Comparison of ENCODE assay signal across 8 cellular contexts in genomic region chr20:39885975-39886649, GRCh38.
DNase-seq lines count a peak whose midpoint lies in the region; ATAC-seq and TF ChIP-seq lines count a peak whose summit lies in the region.

No MANE protein-coding gene starts in this region.

- no peak overlapping the region for H3K27ac ChIP-seq in HCT116 (ENCODE audit: low read depth, low read length)
- 0 out of 2 replicates have a peak overlapping the region, but pooled peaks have one; percentile 6 for H3K27ac ChIP-seq in SJSA1
- H3K27ac ChIP-seq in esophagus squamous epithelium, result peak overlapping the region in 2 of 4 donors; percentile 9 to 25
- no peak overlapping the region for H3K27ac ChIP-seq in neural cell (ENCODE audit: low read length)

- no peaks in the 10 kb centered on the region for H3F3A ChIP-seq in neural cell (ENCODE audit: insufficient read depth, low read length, poor library complexity, severe bottlenecking)

- intact Hi-C loops in HCT116 (cut with micrococcal nuclease), result no loop called here
- intact Hi-C loops in esophagus squamous epithelium (cut with DNase I), result no loop called here

- H4K20me1 ChIP-seq in HCT116 (ENCODE audit: insufficient read depth) (no peaks in the 10 kb centered on the region), neural cell (ENCODE audit: insufficient read depth) (no peaks in the 10 kb centered on the region)

- CTCF ChIA-PET in HCT116 (lab: Charles Lee), result no interaction called here

- H3K9me3 ChIP-seq in HCT116 (ENCODE audit: control insufficient read depth in 1 of 2, insufficient read depth in 1 of 2, low read depth in 1 of 2, low read length in 2 of 2), result peaks cover 0 to 5% of the 10 kb centered on the region in 2 experiments; a peak in 2 of 4 replicates
- no peaks in the 10 kb centered on the region for H3K9me3 ChIP-seq in SJSA1 (replicated peaks)
- no peaks in the 10 kb centered on the region for H3K9me3 ChIP-seq in esophagus squamous epithelium
- no peaks in the 10 kb centered on the region for H3K9me3 ChIP-seq in neural cell (ENCODE audit: low read length)

- H3K27ac Mint-ChIP-seq in effector memory CD8-positive, alpha-beta T cell, result no peak overlapping the region

- H3K4me2 ChIP-seq in HCT116 (ENCODE audit: low read length) (no peak overlapping the region), neural cell (ENCODE audit: low read length) (no peak overlapping the region)

- H3K4me1 Mint-ChIP-seq in effector memory CD8-positive, alpha-beta T cell (ENCODE audit: low read depth in 2 of 2), result no peaks in the 10 kb centered on the region

- TF ChIP-seq EP300 in neural cell (conservative IDR thresholded peaks at IDR 0.05; ENCODE audit: poor library complexity, severe bottlenecking), result no peak

- ATAC-seq in HCT116, result no peak
- no peak for ATAC-seq in GM18502 (IDR thresholded peaks at IDR 0.05; ENCODE audit: poor library complexity, unreplicated experiment)
- no peak for ATAC-seq in effector memory CD8-positive, alpha-beta T cell (replicated peaks)

- DNase-seq in COLO829 (ENCODE audit: low spot score), result peak; percentile 59
- no peak for DNase-seq in HCT116 (ENCODE audit: low read depth, low spot score)
- DNase-seq in SJSA1 (ENCODE audit: low read depth in 1 of 2, low spot score in 2 of 2), result peak; percentile 74 to 83
- peak; percentile 9 for DNase-seq in esophagus squamous epithelium (lab: John Stamatoyannopoulos, UW)
- no peak for DNase-seq in NCI-H226
- DNase-seq in effector memory CD8-positive, alpha-beta T cell, result no peak

- TF ChIP-seq POLR2A in HCT116 (IDR thresholded peaks at IDR 0.05; ENCODE audit: borderline replicate concordance, extremely low read depth, insufficient read depth, insufficient read length) (no peak), esophagus squamous epithelium (IDR thresholded peaks at IDR 0.05) (no peak)

- peak; percentile 34; the same call in 1 of the 2 replicates for TF ChIP-seq RAD21 in HCT116 (IDR thresholded peaks at IDR 0.05; ENCODE audit: low read depth)
- TF ChIP-seq RAD21 in neural cell (conservative IDR thresholded peaks at IDR 0.05), result no peak

- POLR2A ChIA-PET in HCT116 (lab: Charles Lee), result no interaction called here

- no TSS peak for BruUV-seq in HCT116 (replicated peaks; lab: Mats Ljungman, UMichigan)

- H3K79me2 ChIP-seq in HCT116 (ENCODE audit: insufficient read depth, low read length) (no peaks in the 10 kb centered on the region), neural cell (replicated peaks; ENCODE audit: insufficient read depth, low read length) (no peaks in the 10 kb centered on the region)

- H3K9me3 Mint-ChIP-seq in effector memory CD8-positive, alpha-beta T cell, result peaks cover 0 to 5% of the 10 kb centered on the region in 2 donors

- H3K9ac ChIP-seq in HCT116 (ENCODE audit: low read length), result no peak overlapping the region
- no peak overlapping the region for H3K9ac ChIP-seq in neural cell (ENCODE audit: low read length)

- WGBS in esophagus squamous epithelium, 2 donors, result 42 to 53% methylated on average over 7 of the region's 7 CpGs

- RAD21 ChIA-PET in HCT116 (lab: Charles Lee; ENCODE audit: low non-redundant PET in 1 of 2, low total read pairs in 2 of 2, uncharacterized antibody in 2 of 2, unreplicated experiment in 2 of 2), result no interaction called here

- TF ChIP-seq CTCF in HCT116 (IDR thresholded peaks at IDR 0.05 in 2 of 3, conservative IDR thresholded peaks at IDR 0.05 in 1 of 3; ENCODE audit: borderline replicate concordance in 1 of 3, insufficient read depth in 1 of 3, low read depth in 2 of 3, low read length in 2 of 3) (peak in 1 of 3 experiments; percentile 37; a peak in 2 of 6 replicates), esophagus squamous epithelium (IDR thresholded peaks at IDR 0.05) (peak; percentile 19 to 78 (median 53)), neural cell (IDR thresholded peaks at IDR 0.05; ENCODE audit: poor library complexity, severe bottlenecking) (no peak)

- H3K36me3 ChIP-seq in HCT116 (ENCODE audit: control insufficient read depth in 1 of 2, insufficient read depth in 2 of 2, low read length in 2 of 2) (no peaks in the 10 kb centered on the region), SJSA1 (no peaks in the 10 kb centered on the region), esophagus squamous epithelium (no peaks in the 10 kb centered on the region), neural cell (ENCODE audit: insufficient read depth, low read length) (no peaks in the 10 kb centered on the region)

- H3K27me3 ChIP-seq in HCT116 (ENCODE audit: insufficient read depth, low read length), result no peaks in the 10 kb centered on the region
- H3K27me3 ChIP-seq in SJSA1 (replicated peaks), result no peaks in the 10 kb centered on the region
- no peaks in the 10 kb centered on the region for H3K27me3 ChIP-seq in esophagus squamous epithelium
- H3K27me3 ChIP-seq in neural cell (ENCODE audit: insufficient read depth, low read depth, low read length), result no peaks in the 10 kb centered on the region

- H2AFZ ChIP-seq in HCT116 (ENCODE audit: low read depth, low read length, poor library complexity, severe bottlenecking), result no peak overlapping the region
- no peak overlapping the region for H2AFZ ChIP-seq in neural cell (ENCODE audit: low read depth, low read length)

- no peaks in the 10 kb centered on the region for H3K36me3 Mint-ChIP-seq in effector memory CD8-positive, alpha-beta T cell (ENCODE audit: insufficient read depth)

- H3K4me1 ChIP-seq in HCT116 (ENCODE audit: control insufficient read depth in 1 of 2, insufficient read depth in 2 of 2, low read length in 2 of 2) (no peaks in the 10 kb centered on the region), SJSA1 (replicated peaks) (peaks cover 9% of the 10 kb centered on the region), esophagus squamous epithelium (no peaks in the 10 kb centered on the region)

- H3K4me3 ChIP-seq in HCT116 (replicated peaks in 1 of 2; ENCODE audit: low read depth in 1 of 2, low read length in 2 of 2) (no peak overlapping the region), SJSA1 (no peak overlapping the region), esophagus squamous epithelium (no peak overlapping the region), neural cell (ENCODE audit: low read length) (no peak overlapping the region)

- no peaks in the 10 kb centered on the region for H3K27me3 Mint-ChIP-seq in effector memory CD8-positive, alpha-beta T cell

- no peak overlapping the region for H3K4me3 Mint-ChIP-seq in effector memory CD8-positive, alpha-beta T cell

- H3K9me2 ChIP-seq in HCT116 (ENCODE audit: insufficient read depth) (no peaks in the 10 kb centered on the region), neural cell (ENCODE audit: insufficient read depth, low read length) (no peaks in the 10 kb centered on the region)

TF ChIP-seq in HCT116, 20 proteins besides CTCF, POLR2A, EP300 and RAD21:
- TF ChIP-seq CEBPB (IDR thresholded peaks at IDR 0.05; ENCODE audit: low read depth), result no peak

TF ChIP-seq in neural cell, 6 proteins besides CTCF, POLR2A, EP300 and RAD21:
- TF ChIP-seq TAF1 (IDR thresholded peaks at IDR 0.05; ENCODE audit: low read depth) (no peak), SMC3 (conservative IDR thresholded peaks at IDR 0.05; ENCODE audit: poor library complexity) (peak; percentile 25)
TF ChIP-seq in neural cell: peak in this region for 1.

Comparison
In these comparisons a context has a peak if more than half of its experiments do, and no peak if none do; other contexts are left out.
1. DNase-seq: peak in COLO829 (single experiment), SJSA1 (2 of 2) and esophagus squamous epithelium (single experiment); none in HCT116 (single experiment), NCI-H226 (single experiment) and effector memory CD8-positive, alpha-beta T cell (0 of 3).